8 cellular contexts compared by ENCODE assay signal in genomic region chr1:46246548-46247432, GRCh38. TPM values are rescaled to one million over a fixed set of nuclear protein-coding genes. Genes with fewer than 3 reads are reported as not detected.
A peak's percentile ranks its signal among the peaks of the same experiment; 100 is the strongest.
DNase-seq lines count a peak whose midpoint lies in the region; ATAC-seq, FAIRE-seq and TF ChIP-seq lines count a peak whose summit lies in the region.

No MANE protein-coding gene starts in this region.

- peak overlapping the region; percentile 64 for H3K4me3 ChIP-seq in LNCaP clone FGC (ENCODE audit: low read depth, low read length)

- FAIRE-seq in H54 (lab: Jason Lieb, UNC), result no peak

- peak overlapping the region; percentile 86 for H3K27ac Mint-ChIP-seq in activated B cell treated with CpG ODN at 0.5 μM for 24 hours

- peak; percentile 7 for ATAC-seq in activated B cell treated with CpG ODN at 0.5 μM for 24 hours (ENCODE audit: low read depth)

- DNase-seq in GM10266 (ENCODE audit: extremely low spot score) (peak; percentile 66), H54 (ENCODE audit: insufficient read length, low spot score) (peak; percentile 94), LNCaP clone FGC (ENCODE audit: low read depth) (no peak), activated B cell treated with CpG ODN at 0.5 μM for 24 hours (no peak), mesenteric fat pad (ENCODE audit: low spot score) (peak; percentile 94), NCI-H2081 treated with DMSO at 0.1 percent for 48 hours (lab: John Stamatoyannopoulos, UW) (no peak)
- peak; percentile 30 for DNase-seq in effector CD4-positive, alpha-beta T cell
- DNase-seq in stimulated activated CD8-positive, alpha-beta memory T cell treated with anti-CD3 and anti-CD28 coated beads, Interleukin-2, amount 100 ng/mL, for 48 hours (ENCODE audit: low read depth in 2 of 2), result peak; percentile 43 to 61

- TF ChIP-seq POLR2A in H54 (IDR thresholded peaks at IDR 0.05; ENCODE audit: low read depth, low read length), result 0 out of 2 replicates have a peak, but pooled peaks have one; percentile 23

- peak overlapping the region; percentile 95 for H3K4me3 Mint-ChIP-seq in activated B cell treated with CpG ODN at 0.5 μM for 24 hours

- TF ChIP-seq CTCF in GM10266 (IDR thresholded peaks at IDR 0.05; ENCODE audit: control insufficient read depth, insufficient read depth, low read depth, missing control alignments), result no peak
- TF ChIP-seq CTCF in LNCaP clone FGC (IDR thresholded peaks at IDR 0.05; ENCODE audit: control insufficient read depth, extremely low read depth, insufficient read depth), result no peak
- no peak for TF ChIP-seq CTCF in activated B cell treated with CpG ODN at 0.5 μM for 24 hours (IDR thresholded peaks at IDR 0.05)

- POLR2A ChIA-PET in activated B cell treated with CpG ODN at 0.5 μM for 24 hours (lab: Charles Lee), result interaction anchor here (0.6 to 2.8 kb wide), 14 partner anchors 9 to 1615 kb away, joined by 3 to 31 read pairs (median 5); partner anchors contain the start of genes LRRC41, MUTYH, NSUN4 and TOE1

- intact Hi-C loops in activated B cell treated with CpG ODN at 0.5 μM for 24 hours (cut with micrococcal nuclease), result loop anchor here (1.0 to 10.0 kb wide), 8 partner anchors 48 to 1614 kb away; partner anchors contain the start of genes AKR1A1, EFCAB14, GPBP1L1 and LRRC41

- H3K36me3 Mint-ChIP-seq in activated B cell treated with CpG ODN at 0.5 μM for 24 hours (ENCODE audit: low read depth), result peaks cover 1% of the 10 kb centered on the region

- no peaks in the 10 kb centered on the region for H3K9me3 Mint-ChIP-seq in activated B cell treated with CpG ODN at 0.5 μM for 24 hours

- H3K4me1 Mint-ChIP-seq in activated B cell treated with CpG ODN at 0.5 μM for 24 hours, result peaks cover 19% of the 10 kb centered on the region

- H3K27me3 Mint-ChIP-seq in activated B cell treated with CpG ODN at 0.5 μM for 24 hours, result no peaks in the 10 kb centered on the region

- CTCF ChIA-PET in activated B cell treated with CpG ODN at 0.5 μM for 24 hours (lab: Charles Lee), result interaction anchor here (0.7 to 2.8 kb wide), 5 partner anchors 21 to 101 kb away, joined by 3 to 42 read pairs (median 4); partner anchors contain the start of genes LRRC41 and UQCRH

RNA-seq across cellular contexts. Expression of gene RAD54L, which starts 0.8 kb away (rescaled TPM):
- total RNA-seq in activated B cell treated with CpG ODN at 0.5 μM for 24 hours, result 2.9 and 3.7 TPM in 2 replicates
- not detected for total RNA-seq in mesenteric fat pad

RNA-seq across cellular contexts. Expression of gene LURAP1, which starts 43.7 kb away (rescaled TPM):
- total RNA-seq in activated B cell treated with CpG ODN at 0.5 μM for 24 hours (0.20 TPM in 1 of 2 replicates, not detected in the other), mesenteric fat pad (3.5 TPM)

RNA-seq across cellular contexts. Expression of gene POMGNT1, which starts 48.6 kb away (rescaled TPM):
- 37.4 and 39.5 TPM in 2 replicates for total RNA-seq in activated B cell treated with CpG ODN at 0.5 μM for 24 hours
- total RNA-seq in mesenteric fat pad, result 53.1 TPM

RNA-seq across cellular contexts. Expression of gene LRRC41, which starts 56.6 kb away (rescaled TPM):
- 59.5 and 60.2 TPM in 2 replicates for total RNA-seq in activated B cell treated with CpG ODN at 0.5 μM for 24 hours
- 70.0 TPM for total RNA-seq in mesenteric fat pad

RNA-seq across cellular contexts. Expression of gene UQCRH, which starts 56.7 kb away (rescaled TPM):
- total RNA-seq in activated B cell treated with CpG ODN at 0.5 μM for 24 hours (243 and 279 TPM in 2 replicates), mesenteric fat pad (255 TPM)

Comparison
In these comparisons a context has a peak if more than half of its experiments do, and no peak if none do; other contexts are left out.
1. DNase-seq: peak in GM10266 (single experiment), H54 (single experiment), effector CD4-positive, alpha-beta T cell (single experiment), mesenteric fat pad (single experiment) and stimulated activated CD8-positive, alpha-beta memory T cell treated with anti-CD3 and anti-CD28 coated beads, Interleukin-2, amount 100 ng/mL, for 48 hours (2 of 2); none in LNCaP clone FGC (single experiment), activated B cell treated with CpG ODN at 0.5 μM for 24 hours (single experiment) and NCI-H2081 treated with DMSO at 0.1 percent for 48 hours (single experiment).